Comparison of ENCODE assay signal across 9 cellular contexts in genomic region chr17:80773243-80773991, GRCh38.
DNase-seq lines count a peak whose midpoint lies in the region; ATAC-seq, FAIRE-seq and TF ChIP-seq lines count a peak whose summit lies in the region.
"Had no signal": no experiment of that assay in that cellular context is flagged by ENCODE, and none has a peak within 500 bp of the region (broad histone marks: within the 10 kb centered on the region; RNA-seq: fewer than 3 reads in every experiment).

No MANE protein-coding gene starts in this region.

- intact Hi-C loops in K562 (cut with micrococcal nuclease), result no loop called here

- TF ChIP-seq CTCF in LNCAP (IDR thresholded peaks at IDR 0.05), result 0 out of 2 replicates have a peak, but pooled peaks have one; percentile 14
- TF ChIP-seq CTCF in K562 (IDR thresholded peaks at IDR 0.05 in 2 of 3, conservative IDR thresholded peaks at IDR 0.05 in 1 of 3; ENCODE audit: insufficient read depth in 2 of 3, low read depth in 1 of 3, low read length in 3 of 3), result no peak

- no peak for FAIRE-seq in K562 (lab: Jason Lieb, UNC)

- no peak for TF ChIP-seq POLR2A in K562 (conservative IDR thresholded peaks at IDR 0.05)

- H3K27ac ChIP-seq in BLaER1 (no peak overlapping the region), K562 (ENCODE audit: extremely low read depth, low read depth, low read length) (no peak overlapping the region), muscle layer of colon (ENCODE audit: low read depth, low read length) (peak overlapping the region; percentile 13)

- in situ Hi-C loops in K562 (cut with MboI), result no loop called here

- H3K36me3 ChIP-seq in BLaER1 (peaks cover 23% of the 10 kb centered on the region), K562 (ENCODE audit: control insufficient read depth, insufficient read depth, low read length) (peaks cover 9% of the 10 kb centered on the region; the same call in 1 of the 3 replicates), muscle layer of colon (ENCODE audit: insufficient read depth, low read length) (no peaks in the 10 kb centered on the region)

- DNase-seq in K562 (ENCODE audit: extremely low read depth in 1 of 4, low spot score in 3 of 4) (no peak), NCI-H1930 (lab: John Stamatoyannopoulos, UW) (no peak)
- no peak for DNase-seq in NK-92 treated with Interleukin-12 subunit alpha and Interleukin-12 subunit beta, amount 100 ng/mL, for 24 hours (lab: John Stamatoyannopoulos, UW)
- no peak for DNase-seq in activated T-cell treated with anti-CD3 and anti-CD28 coated beads, Interleukin-2, amount 50 U/mL, for 48 hours
- no peak for DNase-seq in activated CD8-positive, alpha-beta memory T cell treated with anti-CD3 and anti-CD28 coated beads for 24 hours
- DNase-seq: activated CD4-positive, alpha-beta T cell treated with anti-CD3 and anti-CD28 coated beads, Interleukin-2, amount 50 U/mL, for 4 hours had no signal

- no peak for TF ChIP-seq EP300 in K562 (IDR thresholded peaks at IDR 0.05; ENCODE audit: low read length)

- H3K4me2 ChIP-seq in BLaER1, result peak overlapping the region; percentile 88
- H3K4me2 ChIP-seq in K562 (ENCODE audit: insufficient read depth, low read length), result no peak overlapping the region

- no peak for TF ChIP-seq RAD21 in K562 (CRISPR knock-in tag; conservative IDR thresholded peaks at IDR 0.05 in 1 of 2, IDR thresholded peaks at IDR 0.05 in 1 of 2)

- BruUV-seq in K562 (replicated peaks; lab: Mats Ljungman, UMichigan), result no TSS peak

- ATAC-seq in K562, result peak; percentile 52; the same call in 2 of the 3 replicates

- WGBS in K562 (ENCODE audit: insufficient coverage, low coverage, missing lambda C conversion rate), result 85% methylated on average over 17 of the region's 19 CpGs

- H2AFZ ChIP-seq in K562 (ENCODE audit: low read depth, low read length), result no peak overlapping the region

- H3K79me2 ChIP-seq in K562 (ENCODE audit: control insufficient read depth, insufficient read depth, low read length), result no peaks in the 10 kb centered on the region

- H3K4me1 ChIP-seq in BLaER1 (peaks cover 30% of the 10 kb centered on the region), K562 (replicated peaks in 1 of 2; ENCODE audit: control insufficient read depth in 2 of 2, insufficient read depth in 2 of 2, low read length in 2 of 2) (no peaks in the 10 kb centered on the region), muscle layer of colon (ENCODE audit: insufficient read depth, low read length) (peaks cover 31% of the 10 kb centered on the region)

- H3K9me3 ChIP-seq in BLaER1 (no peaks in the 10 kb centered on the region), K562 (replicated peaks; ENCODE audit: control insufficient read depth, insufficient read depth, low read depth, low read length) (no peaks in the 10 kb centered on the region), muscle layer of colon (ENCODE audit: low read length) (no peaks in the 10 kb centered on the region)

- no peaks in the 10 kb centered on the region for H3K9me1 ChIP-seq in K562 (ENCODE audit: control insufficient read depth, insufficient read depth, low read length)

- peaks cover 95% of the 10 kb centered on the region for H4K20me1 ChIP-seq in BLaER1
- H4K20me1 ChIP-seq in K562 (replicated peaks; ENCODE audit: control insufficient read depth, insufficient read depth, low read length), result no peaks in the 10 kb centered on the region

- H3K4me3 ChIP-seq in BLaER1 (no peak overlapping the region), K562 (no peak overlapping the region), muscle layer of colon (ENCODE audit: low read depth in 1 of 2, low read length in 2 of 2) (peak overlapping the region in 1 of 2 donors; percentile 20)

- POLR2A ChIA-PET in K562 (lab: Yijun Ruan, JAX), result no interaction called here

- H3K9ac ChIP-seq in BLaER1, result no peak overlapping the region
- peak overlapping the region in 1 of 2 experiments; percentile 46; a peak in 1 of 4 replicates for H3K9ac ChIP-seq in K562 (ENCODE audit: insufficient read depth in 1 of 2, low read depth in 2 of 2, low read length in 2 of 2)
- peak overlapping the region; percentile 32 for H3K9ac ChIP-seq in muscle layer of colon (ENCODE audit: low read length)

- CTCF ChIA-PET in K562 (lab: Yijun Ruan, JAX; ENCODE audit: low intra/inter-chr PET ratio), result interaction anchor here (1.1 kb wide), 1 partner anchor 125 kb away, joined by 3 read pairs; no protein-coding TSS in a partner anchor

- H3K27me3 ChIP-seq in BLaER1 (no peaks in the 10 kb centered on the region), K562 (ENCODE audit: control insufficient read depth in 2 of 2, insufficient read depth in 2 of 2, low read length in 2 of 2) (no peaks in the 10 kb centered on the region), muscle layer of colon (ENCODE audit: control insufficient read depth in 1 of 2, insufficient read depth in 2 of 2, low read length in 2 of 2) (no peaks in the 10 kb centered on the region)

TF ChIP-seq in K562, 482 proteins besides CTCF, POLR2A, EP300 and RAD21:
- TF ChIP-seq RNF2 (IDR thresholded peaks at IDR 0.05) (no peak), TBL1XR1 (IDR thresholded peaks at IDR 0.05; ENCODE audit: low read length in 2 of 2) (no peak), XRCC5 (IDR thresholded peaks at IDR 0.05; ENCODE audit: low read depth, low read length) (no peak), CEBPG (CRISPR knock-in tag; IDR thresholded peaks at IDR 0.05) (no peak), CEBPG (tag; conservative IDR thresholded peaks at IDR 0.05 in 1 of 2, IDR thresholded peaks at IDR 0.05 in 1 of 2) (no peak), MYNN (IDR thresholded peaks at IDR 0.05) (no peak), MYNN (CRISPR knock-in tag; IDR thresholded peaks at IDR 0.05) (no peak), NRF1 (conservative IDR thresholded peaks at IDR 0.05 in 1 of 2, IDR thresholded peaks at IDR 0.05 in 1 of 2) (no peak), ZNF740 (CRISPR knock-in tag; IDR thresholded peaks at IDR 0.05) (no peak), ZNF740 (tag; IDR thresholded peaks at IDR 0.05) (no peak), ZBTB26 (CRISPR knock-in tag; IDR thresholded peaks at IDR 0.05) (no peak), FOS (IDR thresholded peaks at IDR 0.05; ENCODE audit: extremely low read depth, insufficient read length) (no peak), RFX1 (IDR thresholded peaks at IDR 0.05) (no peak), BRF2 (IDR thresholded peaks at IDR 0.05; ENCODE audit: borderline replicate concordance, insufficient read depth, insufficient read length) (no peak), ZSCAN29 (IDR thresholded peaks at IDR 0.05) (no peak)
